ENCODE assay signal across 8 cellular contexts in genomic region chr4:80201326-80202151, GRCh38. TPM values are rescaled to one million over a fixed set of nuclear protein-coding genes. Genes with fewer than 3 reads are reported as not detected.
A peak's percentile ranks its signal among the peaks of the same experiment; 100 is the strongest.
DNase-seq lines count a peak whose midpoint lies in the region; ATAC-seq and TF ChIP-seq lines count a peak whose summit lies in the region.

No MANE protein-coding gene starts in this region.

- peak overlapping the region; percentile 68 to 76 (median 70) for H3K4me3 ChIP-seq in stomach

- H3K27me3 ChIP-seq in stomach = peaks cover 0 to 70% (median 24%) of the 10 kb centered on the region in 3 donors

- 21 to 34% (median 23%) methylated on average over 37 to 42 of the region's 42 CpGs for WGBS in stomach, 5 donors

- H3K27ac ChIP-seq in stomach = peak overlapping the region; percentile 9 to 90 (median 77)

- no peak for TF ChIP-seq EP300 in stomach (IDR thresholded peaks at IDR 0.05)

- no peak for TF ChIP-seq CTCF in stomach (IDR thresholded peaks at IDR 0.05)

- ATAC-seq in HG03457 (IDR thresholded peaks at IDR 0.05; ENCODE audit: unreplicated experiment) (peak; percentile 3), GM21367 (IDR thresholded peaks at IDR 0.05; ENCODE audit: unreplicated experiment) (no peak)

- intact Hi-C loops in stomach (cut with DNase I; ENCODE audit: low total_unique reads) = no loop called here

- H3K36me3 ChIP-seq in stomach = peaks cover 0 to 9% (median 0%) of the 10 kb centered on the region in 4 donors

- peak; percentile 78 for DNase-seq in NK-92 treated with Interleukin-12 subunit alpha and Interleukin-12 subunit beta, amount 100 ng/mL, for 24 hours (lab: John Stamatoyannopoulos, UW)
- DNase-seq in NK-92 (lab: John Stamatoyannopoulos, UW; ENCODE audit: unreplicated experiment) (no peak), dermis microvascular lymphatic vessel endothelial cell (ENCODE audit: low read depth in 2 of 2) (peak; percentile 69 to 78), mucosa of gallbladder (ENCODE audit: low spot score) (peak; percentile 42), stomach (no peak)
- peak; percentile 64 for DNase-seq in activated CD4-positive, CD25-positive, alpha-beta regulatory T cell treated with anti-CD3 and anti-CD28 coated beads, Interleukin-2, amount 50 U/mL, for 72 hours

- H3K9me3 ChIP-seq in stomach = no peaks in the 10 kb centered on the region

- peaks cover 25 to 43% (median 39%) of the 10 kb centered on the region in 4 donors for H3K4me1 ChIP-seq in stomach

- no peak for TF ChIP-seq POLR2A in stomach (IDR thresholded peaks at IDR 0.05)

RNA-seq across cellular contexts. Expression of gene PRDM8, which starts 4.2 kb away (rescaled TPM):
- total RNA-seq in dermis microvascular lymphatic vessel endothelial cell (0.90 and 2.1 TPM in 2 replicates), mucosa of gallbladder (4.1 TPM), stomach (10 to 100 TPM in 1 of 5 donors, 1 to 10 TPM in 3, not detected in 1; 1.6 to 22.8 (median 4.6) TPM)
- 1 to 10 TPM; 2.4 to 2.9 (median 2.5) TPM for polyA plus RNA-seq in stomach

Comparison
In these comparisons a context has a peak if more than half of its experiments do, and no peak if none do; other contexts are left out.
1. DNase-seq: peak in NK-92 treated with Interleukin-12 subunit alpha and Interleukin-12 subunit beta, amount 100 ng/mL, for 24 hours (single experiment), activated CD4-positive, CD25-positive, alpha-beta regulatory T cell treated with anti-CD3 and anti-CD28 coated beads, Interleukin-2, amount 50 U/mL, for 72 hours (single experiment), dermis microvascular lymphatic vessel endothelial cell (2 of 2) and mucosa of gallbladder (single experiment); none in NK-92 (single experiment) and stomach (single experiment).